Comparison of ENCODE assay signal across 1 cellular context in the genomic region with DNA sequence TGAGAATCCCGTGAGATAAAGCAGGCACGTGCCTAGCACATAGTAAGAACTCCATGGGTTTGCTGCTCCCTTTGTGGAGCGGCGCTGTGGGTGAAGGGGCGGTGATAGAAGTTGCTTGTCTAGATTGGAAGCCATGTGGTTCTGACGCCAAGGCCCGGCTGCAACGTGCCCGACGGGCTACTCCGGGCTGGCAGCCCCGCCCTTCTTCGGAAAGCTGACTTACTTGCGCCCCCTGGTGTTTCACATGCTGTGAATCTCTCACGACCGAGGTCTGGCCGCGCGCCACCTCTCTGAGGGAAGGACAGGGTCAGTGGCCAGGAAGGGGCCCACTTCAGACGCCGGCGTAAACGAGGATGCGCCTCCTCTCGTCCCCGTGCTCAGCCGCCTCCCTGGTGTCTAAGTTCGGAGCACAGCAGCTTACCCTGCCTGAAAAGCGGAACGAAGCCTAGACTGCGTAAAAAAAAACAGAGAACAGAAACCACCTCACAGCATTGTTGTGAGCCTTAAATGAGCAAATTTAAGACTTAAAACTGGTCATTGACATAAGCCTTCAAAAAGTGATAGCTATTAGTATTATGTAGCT.
TF ChIP-seq lines count a peak whose summit lies in the region.

No MANE protein-coding gene starts in this region.

TF ChIP-seq in HepG2, 621 proteins besides CTCF, POLR2A, EP300 and RAD21 (continued from another document and continues in another):
- TF ChIP-seq, protein P1, sequence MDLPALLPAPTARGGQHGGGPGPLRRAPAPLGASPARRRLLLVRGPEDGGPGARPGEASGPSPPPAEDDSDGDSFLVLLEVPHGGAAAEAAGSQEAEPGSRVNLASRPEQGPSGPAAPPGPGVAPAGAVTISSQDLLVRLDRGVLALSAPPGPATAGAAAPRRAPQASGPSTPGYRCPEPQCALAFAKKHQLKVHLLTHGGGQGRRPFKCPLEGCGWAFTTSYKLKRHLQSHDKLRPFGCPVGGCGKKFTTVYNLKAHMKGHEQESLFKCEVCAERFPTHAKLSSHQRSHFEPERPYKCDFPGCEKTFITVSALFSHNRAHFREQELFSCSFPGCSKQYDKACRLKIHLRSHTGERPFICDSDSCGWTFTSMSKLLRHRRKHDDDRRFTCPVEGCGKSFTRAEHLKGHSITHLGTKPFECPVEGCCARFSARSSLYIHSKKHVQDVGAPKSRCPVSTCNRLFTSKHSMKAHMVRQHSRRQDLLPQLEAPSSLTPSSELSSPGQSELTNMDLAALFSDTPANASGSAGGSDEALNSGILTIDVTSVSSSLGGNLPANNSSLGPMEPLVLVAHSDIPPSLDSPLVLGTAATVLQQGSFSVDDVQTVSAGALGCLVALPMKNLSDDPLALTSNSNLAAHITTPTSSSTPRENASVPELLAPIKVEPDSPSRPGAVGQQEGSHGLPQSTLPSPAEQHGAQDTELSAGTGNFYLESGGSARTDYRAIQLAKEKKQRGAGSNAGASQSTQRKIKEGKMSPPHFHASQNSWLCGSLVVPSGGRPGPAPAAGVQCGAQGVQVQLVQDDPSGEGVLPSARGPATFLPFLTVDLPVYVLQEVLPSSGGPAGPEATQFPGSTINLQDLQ (CRISPR knock-in tag; IDR thresholded peaks at IDR 0.05) = no peak
- TF ChIP-seq ZNF260 (CRISPR knock-in tag; IDR thresholded peaks at IDR 0.05; ENCODE audit: borderline replicate concordance, low read depth) (no peak), THAP11 (CRISPR knock-in tag; IDR thresholded peaks at IDR 0.05) (peak; percentile 50; the same call in 1 of the 2 replicates), ZNF333 (CRISPR knock-in tag; IDR thresholded peaks at IDR 0.05; ENCODE audit: borderline replicate concordance) (0 out of 2 replicates have a peak, but pooled peaks have one; percentile 32), ZNF44 (CRISPR knock-in tag; IDR thresholded peaks at IDR 0.05) (no peak), PRPF4 (IDR thresholded peaks at IDR 0.05; ENCODE audit: low read depth, low read length, poor library complexity, severe bottlenecking) (no peak), NFIB (CRISPR knock-in tag; IDR thresholded peaks at IDR 0.05; ENCODE audit: borderline replicate concordance) (no peak), ZNF552 (CRISPR knock-in tag; IDR thresholded peaks at IDR 0.05; ENCODE audit: borderline replicate concordance) (no peak), ELF3 (CRISPR knock-in tag; IDR thresholded peaks at IDR 0.05) (0 out of 2 replicates have a peak, but pooled peaks have one; percentile 36), HNRNPK (IDR thresholded peaks at IDR 0.05; ENCODE audit: low read depth, low read length, poor library complexity, severe bottlenecking) (no peak), ZNF343 (CRISPR knock-in tag; IDR thresholded peaks at IDR 0.05) (no peak), ZNF749 (CRISPR knock-in tag; IDR thresholded peaks at IDR 0.05; ENCODE audit: borderline replicate concordance) (no peak), ELF1 (CRISPR knock-in tag; IDR thresholded peaks at IDR 0.05) (peak; percentile 44), AGO1 (IDR thresholded peaks at IDR 0.05; ENCODE audit: low read depth, low read length, poor library complexity, severe bottlenecking) (peak; percentile 34), MEIS1 (CRISPR knock-in tag; IDR thresholded peaks at IDR 0.05; ENCODE audit: borderline replicate concordance) (no peak), RELA (CRISPR knock-in tag; IDR thresholded peaks at IDR 0.05) (no peak), SAP130 (CRISPR knock-in tag; IDR thresholded peaks at IDR 0.05; ENCODE audit: low read depth) (peak; percentile 87), SP5 (CRISPR knock-in tag; IDR thresholded peaks at IDR 0.05; ENCODE audit: borderline replicate concordance, low read depth) (peak; percentile 76; the same call in 1 of the 2 replicates), SPEN (CRISPR knock-in tag; IDR thresholded peaks at IDR 0.05; ENCODE audit: low read depth) (peak; percentile 45; the same call in 1 of the 2 replicates), FIP1L1 (IDR thresholded peaks at IDR 0.05; ENCODE audit: borderline replicate concordance, insufficient read depth, low read depth, low read length) (no peak), ZNF30 (CRISPR knock-in tag; IDR thresholded peaks at IDR 0.05) (no peak), GABPB1 (CRISPR knock-in tag; IDR thresholded peaks at IDR 0.05) (peak; percentile 60), ZNF230 (CRISPR knock-in tag; IDR thresholded peaks at IDR 0.05) (0 out of 2 replicates have a peak, but pooled peaks have one; percentile 45), ZNF441 (CRISPR knock-in tag; IDR thresholded peaks at IDR 0.05; ENCODE audit: borderline replicate concordance) (0 out of 2 replicates have a peak, but pooled peaks have one; percentile 28), KAT7 (CRISPR knock-in tag; IDR thresholded peaks at IDR 0.05; ENCODE audit: borderline replicate concordance) (0 out of 2 replicates have a peak, but pooled peaks have one; percentile 38), BORCS8-MEF2B (CRISPR knock-in tag; IDR thresholded peaks at IDR 0.05) (peak; percentile 59), ZNF446 (CRISPR knock-in tag; IDR thresholded peaks at IDR 0.05) (no peak), HCFC1 (IDR thresholded peaks at IDR 0.05; ENCODE audit: low read depth, low read length) (no peak), SP140L (CRISPR knock-in tag; IDR thresholded peaks at IDR 0.05; ENCODE audit: borderline replicate concordance) (no peak), ZNF577 (CRISPR knock-in tag; IDR thresholded peaks at IDR 0.05; ENCODE audit: borderline replicate concordance, low read depth) (no peak), ZNF207 (IDR thresholded peaks at IDR 0.05; ENCODE audit: borderline replicate concordance) (no peak), ZNF598 (CRISPR knock-in tag; IDR thresholded peaks at IDR 0.05; ENCODE audit: borderline replicate concordance) (0 out of 2 replicates have a peak, but pooled peaks have one; percentile 27), ZC3H13 (CRISPR knock-in tag; IDR thresholded peaks at IDR 0.05) (no peak), PITX1 (CRISPR knock-in tag; IDR thresholded peaks at IDR 0.05) (peak; percentile 48; the same call in 1 of the 2 replicates), CENPT (CRISPR knock-in tag; IDR thresholded peaks at IDR 0.05; ENCODE audit: low read depth) (no peak), FOXA1 (IDR thresholded peaks at IDR 0.05) (no peak), FOXA1 (CRISPR knock-in tag; IDR thresholded peaks at IDR 0.05) (0 out of 2 replicates have a peak, but pooled peaks have one; percentile 21), ZNF768 (CRISPR knock-in tag; IDR thresholded peaks at IDR 0.05) (peak; percentile 66), ZBTB7B (CRISPR knock-in tag; IDR thresholded peaks at IDR 0.05) (peak; percentile 69; the same call in 1 of the 2 replicates), GATAD2A (CRISPR knock-in tag; IDR thresholded peaks at IDR 0.05) (peak; percentile 82), NFYC (CRISPR knock-in tag; IDR thresholded peaks at IDR 0.05) (no peak), ZNF124 (CRISPR knock-in tag; IDR thresholded peaks at IDR 0.05) (peak; percentile 60; the same call in 1 of the 2 replicates), YEATS4 (CRISPR knock-in tag; IDR thresholded peaks at IDR 0.05; ENCODE audit: borderline replicate concordance) (peak; percentile 46; the same call in 1 of the 2 replicates), ZNF614 (CRISPR knock-in tag; IDR thresholded peaks at IDR 0.05; ENCODE audit: borderline replicate concordance) (peak; percentile 57; the same call in 1 of the 2 replicates)
- TF ChIP-seq, protein P2, sequence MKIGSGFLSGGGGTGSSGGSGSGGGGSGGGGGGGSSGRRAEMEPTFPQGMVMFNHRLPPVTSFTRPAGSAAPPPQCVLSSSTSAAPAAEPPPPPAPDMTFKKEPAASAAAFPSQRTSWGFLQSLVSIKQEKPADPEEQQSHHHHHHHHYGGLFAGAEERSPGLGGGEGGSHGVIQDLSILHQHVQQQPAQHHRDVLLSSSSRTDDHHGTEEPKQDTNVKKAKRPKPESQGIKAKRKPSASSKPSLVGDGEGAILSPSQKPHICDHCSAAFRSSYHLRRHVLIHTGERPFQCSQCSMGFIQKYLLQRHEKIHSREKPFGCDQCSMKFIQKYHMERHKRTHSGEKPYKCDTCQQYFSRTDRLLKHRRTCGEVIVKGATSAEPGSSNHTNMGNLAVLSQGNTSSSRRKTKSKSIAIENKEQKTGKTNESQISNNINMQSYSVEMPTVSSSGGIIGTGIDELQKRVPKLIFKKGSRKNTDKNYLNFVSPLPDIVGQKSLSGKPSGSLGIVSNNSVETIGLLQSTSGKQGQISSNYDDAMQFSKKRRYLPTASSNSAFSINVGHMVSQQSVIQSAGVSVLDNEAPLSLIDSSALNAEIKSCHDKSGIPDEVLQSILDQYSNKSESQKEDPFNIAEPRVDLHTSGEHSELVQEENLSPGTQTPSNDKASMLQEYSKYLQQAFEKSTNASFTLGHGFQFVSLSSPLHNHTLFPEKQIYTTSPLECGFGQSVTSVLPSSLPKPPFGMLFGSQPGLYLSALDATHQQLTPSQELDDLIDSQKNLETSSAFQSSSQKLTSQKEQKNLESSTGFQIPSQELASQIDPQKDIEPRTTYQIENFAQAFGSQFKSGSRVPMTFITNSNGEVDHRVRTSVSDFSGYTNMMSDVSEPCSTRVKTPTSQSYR (CRISPR knock-in tag; IDR thresholded peaks at IDR 0.05; ENCODE audit: borderline replicate concordance) = no peak
- TF ChIP-seq, protein P3, sequence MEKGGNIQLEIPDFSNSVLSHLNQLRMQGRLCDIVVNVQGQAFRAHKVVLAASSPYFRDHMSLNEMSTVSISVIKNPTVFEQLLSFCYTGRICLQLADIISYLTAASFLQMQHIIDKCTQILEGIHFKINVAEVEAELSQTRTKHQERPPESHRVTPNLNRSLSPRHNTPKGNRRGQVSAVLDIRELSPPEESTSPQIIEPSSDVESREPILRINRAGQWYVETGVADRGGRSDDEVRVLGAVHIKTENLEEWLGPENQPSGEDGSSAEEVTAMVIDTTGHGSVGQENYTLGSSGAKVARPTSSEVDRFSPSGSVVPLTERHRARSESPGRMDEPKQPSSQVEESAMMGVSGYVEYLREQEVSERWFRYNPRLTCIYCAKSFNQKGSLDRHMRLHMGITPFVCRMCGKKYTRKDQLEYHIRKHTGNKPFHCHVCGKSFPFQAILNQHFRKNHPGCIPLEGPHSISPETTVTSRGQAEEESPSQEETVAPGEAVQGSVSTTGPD (CRISPR knock-in tag; IDR thresholded peaks at IDR 0.05) = no peak
- TF ChIP-seq, protein P4, sequence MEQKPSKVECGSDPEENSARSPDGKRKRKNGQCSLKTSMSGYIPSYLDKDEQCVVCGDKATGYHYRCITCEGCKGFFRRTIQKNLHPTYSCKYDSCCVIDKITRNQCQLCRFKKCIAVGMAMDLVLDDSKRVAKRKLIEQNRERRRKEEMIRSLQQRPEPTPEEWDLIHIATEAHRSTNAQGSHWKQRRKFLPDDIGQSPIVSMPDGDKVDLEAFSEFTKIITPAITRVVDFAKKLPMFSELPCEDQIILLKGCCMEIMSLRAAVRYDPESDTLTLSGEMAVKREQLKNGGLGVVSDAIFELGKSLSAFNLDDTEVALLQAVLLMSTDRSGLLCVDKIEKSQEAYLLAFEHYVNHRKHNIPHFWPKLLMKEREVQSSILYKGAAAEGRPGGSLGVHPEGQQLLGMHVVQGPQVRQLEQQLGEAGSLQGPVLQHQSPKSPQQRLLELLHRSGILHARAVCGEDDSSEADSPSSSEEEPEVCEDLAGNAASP (CRISPR knock-in tag; IDR thresholded peaks at IDR 0.05; ENCODE audit: borderline replicate concordance) = peak; percentile 63; the same call in 1 of the 2 replicates
- TF ChIP-seq, protein P5, sequence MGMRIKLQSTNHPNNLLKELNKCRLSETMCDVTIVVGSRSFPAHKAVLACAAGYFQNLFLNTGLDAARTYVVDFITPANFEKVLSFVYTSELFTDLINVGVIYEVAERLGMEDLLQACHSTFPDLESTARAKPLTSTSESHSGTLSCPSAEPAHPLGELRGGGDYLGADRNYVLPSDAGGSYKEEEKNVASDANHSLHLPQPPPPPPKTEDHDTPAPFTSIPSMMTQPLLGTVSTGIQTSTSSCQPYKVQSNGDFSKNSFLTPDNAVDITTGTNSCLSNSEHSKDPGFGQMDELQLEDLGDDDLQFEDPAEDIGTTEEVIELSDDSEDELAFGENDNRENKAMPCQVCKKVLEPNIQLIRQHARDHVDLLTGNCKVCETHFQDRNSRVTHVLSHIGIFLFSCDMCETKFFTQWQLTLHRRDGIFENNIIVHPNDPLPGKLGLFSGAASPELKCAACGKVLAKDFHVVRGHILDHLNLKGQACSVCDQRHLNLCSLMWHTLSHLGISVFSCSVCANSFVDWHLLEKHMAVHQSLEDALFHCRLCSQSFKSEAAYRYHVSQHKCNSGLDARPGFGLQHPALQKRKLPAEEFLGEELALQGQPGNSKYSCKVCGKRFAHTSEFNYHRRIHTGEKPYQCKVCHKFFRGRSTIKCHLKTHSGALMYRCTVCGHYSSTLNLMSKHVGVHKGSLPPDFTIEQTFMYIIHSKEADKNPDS (CRISPR knock-in tag; IDR thresholded peaks at IDR 0.05) = no peak
- TF ChIP-seq, protein P6, sequence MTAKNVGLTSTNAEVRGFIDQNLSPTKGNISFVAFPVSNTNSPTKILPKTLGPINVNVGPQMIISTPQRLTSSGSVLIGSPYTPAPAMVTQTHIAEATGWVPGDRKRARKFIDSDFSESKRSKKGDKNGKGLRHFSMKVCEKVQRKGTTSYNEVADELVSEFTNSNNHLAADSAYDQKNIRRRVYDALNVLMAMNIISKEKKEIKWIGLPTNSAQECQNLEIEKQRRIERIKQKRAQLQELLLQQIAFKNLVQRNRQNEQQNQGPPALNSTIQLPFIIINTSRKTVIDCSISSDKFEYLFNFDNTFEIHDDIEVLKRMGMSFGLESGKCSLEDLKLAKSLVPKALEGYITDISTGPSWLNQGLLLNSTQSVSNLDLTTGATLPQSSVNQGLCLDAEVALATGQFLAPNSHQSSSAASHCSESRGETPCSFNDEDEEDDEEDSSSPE (CRISPR knock-in tag; IDR thresholded peaks at IDR 0.05) = peak; percentile 68
- TF ChIP-seq, protein P7, sequence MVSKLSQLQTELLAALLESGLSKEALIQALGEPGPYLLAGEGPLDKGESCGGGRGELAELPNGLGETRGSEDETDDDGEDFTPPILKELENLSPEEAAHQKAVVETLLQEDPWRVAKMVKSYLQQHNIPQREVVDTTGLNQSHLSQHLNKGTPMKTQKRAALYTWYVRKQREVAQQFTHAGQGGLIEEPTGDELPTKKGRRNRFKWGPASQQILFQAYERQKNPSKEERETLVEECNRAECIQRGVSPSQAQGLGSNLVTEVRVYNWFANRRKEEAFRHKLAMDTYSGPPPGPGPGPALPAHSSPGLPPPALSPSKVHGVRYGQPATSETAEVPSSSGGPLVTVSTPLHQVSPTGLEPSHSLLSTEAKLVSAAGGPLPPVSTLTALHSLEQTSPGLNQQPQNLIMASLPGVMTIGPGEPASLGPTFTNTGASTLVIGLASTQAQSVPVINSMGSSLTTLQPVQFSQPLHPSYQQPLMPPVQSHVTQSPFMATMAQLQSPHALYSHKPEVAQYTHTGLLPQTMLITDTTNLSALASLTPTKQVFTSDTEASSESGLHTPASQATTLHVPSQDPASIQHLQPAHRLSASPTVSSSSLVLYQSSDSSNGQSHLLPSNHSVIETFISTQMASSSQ (IDR thresholded peaks at IDR 0.05; ENCODE audit: low read depth) = no peak
- TF ChIP-seq, protein P7 (CRISPR knock-in tag; IDR thresholded peaks at IDR 0.05; ENCODE audit: borderline replicate concordance) = no peak
